Comparison of ENCODE assay signal across 8 cellular contexts in the genomic region with DNA sequence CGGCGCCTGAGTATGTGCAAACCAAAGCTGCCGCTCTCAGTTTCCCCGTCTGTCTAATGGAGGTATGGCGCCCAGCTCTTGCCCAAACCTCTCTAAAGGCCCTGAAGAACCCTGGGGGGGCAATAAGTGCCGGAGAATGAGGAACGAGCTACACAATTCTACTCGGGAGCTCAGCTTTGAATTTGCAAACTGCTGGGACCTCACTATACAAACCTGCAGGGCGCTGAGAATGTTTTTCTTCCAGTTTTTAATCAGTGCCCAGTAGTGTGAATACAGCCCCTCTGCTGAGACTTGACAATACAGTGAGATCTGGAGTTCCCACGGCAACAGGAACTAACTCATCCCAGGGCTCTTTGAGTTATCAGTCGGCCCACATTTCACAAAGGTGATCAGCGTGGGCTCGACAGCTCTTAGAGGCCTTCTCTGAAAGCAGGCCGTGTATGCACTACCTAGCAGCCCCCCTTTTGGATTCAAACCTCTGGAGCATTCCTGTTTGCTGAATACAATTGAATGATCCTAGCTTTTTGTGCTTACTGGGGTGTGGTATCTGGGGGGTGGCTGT. TPM values are rescaled to one million over a fixed set of nuclear protein-coding genes. Genes with fewer than 3 reads are reported as not detected.
DNase-seq lines count a peak whose midpoint lies in the region; ATAC-seq and TF ChIP-seq lines count a peak whose summit lies in the region.

No MANE protein-coding gene starts in this region.

- H3K4me1 ChIP-seq in BE2C (peaks cover 4% of the 10 kb centered on the region; the same call in 1 of the 2 replicates), hepatocyte (ENCODE audit: insufficient read depth) (peaks cover 11% of the 10 kb centered on the region), skeletal muscle satellite cell (ENCODE audit: control insufficient read depth, insufficient read depth, low read length) (peaks cover 28% of the 10 kb centered on the region)

- H3K9me2 ChIP-seq in hepatocyte (replicated peaks; ENCODE audit: insufficient read depth) = no peaks in the 10 kb centered on the region

- H3K9me3 ChIP-seq in BE2C (no peaks in the 10 kb centered on the region), hepatocyte (ENCODE audit: low read depth) (no peaks in the 10 kb centered on the region), skeletal muscle satellite cell (replicated peaks; ENCODE audit: low read length) (no peaks in the 10 kb centered on the region)

- peaks cover 20% of the 10 kb centered on the region for H3K36me3 Mint-ChIP-seq in HFFc6 (ENCODE audit: low read depth)
- H3K36me3 Mint-ChIP-seq in activated CD8-positive, alpha-beta T cell treated with anti-CD3 and anti-CD28 coated beads for 36 hours (ENCODE audit: low read depth) = peaks cover 38% of the 10 kb centered on the region

- no peak overlapping the region for H2AFZ ChIP-seq in hepatocyte

- intact Hi-C loops in activated CD8-positive, alpha-beta T cell treated with anti-CD3 and anti-CD28 coated beads for 36 hours (cut with micrococcal nuclease) = no loop called here

- no peak for ATAC-seq in activated CD8-positive, alpha-beta T cell treated with anti-CD3 and anti-CD28 coated beads for 36 hours
- ATAC-seq in HG02642 (IDR thresholded peaks at IDR 0.05; ENCODE audit: poor library complexity, unreplicated experiment) (no peak), GM19035 (IDR thresholded peaks at IDR 0.05; ENCODE audit: unreplicated experiment) (no peak)

- H3K27me3 Mint-ChIP-seq in HFFc6 (ENCODE audit: insufficient read depth) = no peaks in the 10 kb centered on the region; the same call in 1 of the 2 replicates
- H3K27me3 Mint-ChIP-seq in activated CD8-positive, alpha-beta T cell treated with anti-CD3 and anti-CD28 coated beads for 36 hours = no peaks in the 10 kb centered on the region

- WGBS in hepatocyte (ENCODE audit: low lambda C conversion rate, missing lambda C conversion rate) = 3% methylated on average over 14 of the region's 14 CpGs

- H3K27ac Mint-ChIP-seq in HFFc6 = peak overlapping the region; percentile 97
- peak overlapping the region; percentile 95 for H3K27ac Mint-ChIP-seq in activated CD8-positive, alpha-beta T cell treated with anti-CD3 and anti-CD28 coated beads for 36 hours

- no peak for TF ChIP-seq CTCF in BE2C (IDR thresholded peaks at IDR 0.05; ENCODE audit: low read depth, low read length)
- TF ChIP-seq CTCF in HFFc6 (IDR thresholded peaks at IDR 0.05) = no peak
- no peak for TF ChIP-seq CTCF in activated CD8-positive, alpha-beta T cell treated with anti-CD3 and anti-CD28 coated beads for 36 hours (IDR thresholded peaks at IDR 0.05)
- no peak for TF ChIP-seq CTCF in hepatocyte (IDR thresholded peaks at IDR 0.05; ENCODE audit: poor library complexity)

- H3K27ac ChIP-seq in hepatocyte = peak overlapping the region; percentile 98

- H3K4me3 ChIP-seq in BE2C (ENCODE audit: low read depth, low read length) (peak overlapping the region; percentile 75), hepatocyte (peak overlapping the region; percentile 75), skeletal muscle satellite cell (ENCODE audit: low read length) (peak overlapping the region; percentile 84)

- peaks cover 17% of the 10 kb centered on the region for H3K36me3 ChIP-seq in BE2C
- H3K36me3 ChIP-seq in hepatocyte (replicated peaks; ENCODE audit: insufficient read depth, low read depth) = no peaks in the 10 kb centered on the region
- peaks cover 47% of the 10 kb centered on the region for H3K36me3 ChIP-seq in skeletal muscle satellite cell (ENCODE audit: insufficient read depth, low read length)

- H3K9ac ChIP-seq in skeletal muscle satellite cell (ENCODE audit: low read depth, low read length) = peak overlapping the region; percentile 93

- no peaks in the 10 kb centered on the region for H4K20me1 ChIP-seq in hepatocyte (ENCODE audit: insufficient read depth, poor library complexity, severe bottlenecking)

- H3K4me2 ChIP-seq in hepatocyte (peak overlapping the region; percentile 87), skeletal muscle satellite cell (ENCODE audit: low read length) (peak overlapping the region; percentile 97)

- no peak for DNase-seq in BE2C
- DNase-seq in HFFc6 = no peak
- peak; percentile 25 for DNase-seq in activated CD8-positive, alpha-beta T cell treated with anti-CD3 and anti-CD28 coated beads for 36 hours
- peak; percentile 23 for DNase-seq in hepatocyte (ENCODE audit: low spot score)
- no peak for DNase-seq in ureter (ENCODE audit: low spot score)

- no peaks in the 10 kb centered on the region for H3K9me3 Mint-ChIP-seq in HFFc6
- H3K9me3 Mint-ChIP-seq in activated CD8-positive, alpha-beta T cell treated with anti-CD3 and anti-CD28 coated beads for 36 hours = no peaks in the 10 kb centered on the region

- CTCF ChIA-PET in activated CD8-positive, alpha-beta T cell treated with anti-CD3 and anti-CD28 coated beads for 36 hours (lab: Charles Lee) = interaction anchor here (0.6 to 16.6 kb wide), 4 partner anchors 12 to 167 kb away, joined by 3 to 156 read pairs (median 4); partner anchors contain the start of genes ARMH1, PLK3 and TMEM53

- peaks cover 27% of the 10 kb centered on the region for H3K79me2 ChIP-seq in hepatocyte

- peaks cover 87% of the 10 kb centered on the region for H3K4me1 Mint-ChIP-seq in HFFc6 (ENCODE audit: low read depth)
- peaks cover 38% of the 10 kb centered on the region for H3K4me1 Mint-ChIP-seq in activated CD8-positive, alpha-beta T cell treated with anti-CD3 and anti-CD28 coated beads for 36 hours (ENCODE audit: low read depth)

- H3K4me3 Mint-ChIP-seq in HFFc6 = peak overlapping the region; percentile 90
- H3K4me3 Mint-ChIP-seq in activated CD8-positive, alpha-beta T cell treated with anti-CD3 and anti-CD28 coated beads for 36 hours = peak overlapping the region; percentile 88

- H3K27me3 ChIP-seq in BE2C (no peaks in the 10 kb centered on the region), hepatocyte (no peaks in the 10 kb centered on the region), skeletal muscle satellite cell (ENCODE audit: control insufficient read depth, insufficient read depth, low read length) (no peaks in the 10 kb centered on the region)

- POLR2A ChIA-PET in activated CD8-positive, alpha-beta T cell treated with anti-CD3 and anti-CD28 coated beads for 36 hours (lab: Charles Lee) = interaction anchor here (0.6 to 6.4 kb wide), 21 partner anchors 8 to 951 kb away, joined by 3 to 71 read pairs (median 4); partner anchors contain the start of genes ARMH1, DMAP1, RNU5D-1 and TMEM53

RNA-seq across cellular contexts. Expression of gene TMEM53, which starts 41.7 kb away (rescaled TPM):
- polyA plus RNA-seq in BE2C (2012; ENCODE audit: insufficient read depth, insufficient read length, low read depth) = 1.3 TPM
- total RNA-seq in HFFc6 (2021; fragmentation: NEBNext Ultra II Directional; extraction: Animal tissue kit (Norgen Biotek cat#: 25700)) = 1 to 10 TPM; 3.2 to 5.0 (median 4.4) TPM
- total RNA-seq in activated CD8-positive, alpha-beta T cell treated with anti-CD3 and anti-CD28 coated beads for 36 hours = 1 to 10 TPM; 2.3 to 3.5 TPM
- 6.9 and 11.7 TPM in 2 replicates for total RNA-seq in hepatocyte
- 27.5 and 37.4 TPM in 2 replicates for polyA plus RNA-seq in hepatocyte
- total RNA-seq in skeletal muscle satellite cell (2012; rRNA removed) = 6.6 and 7.1 TPM in 2 replicates
- total RNA-seq in ureter = 20.5 TPM

RNA-seq across cellular contexts. Expression of gene ARMH1, which starts 41.9 kb away (rescaled TPM):
- not detected for polyA plus RNA-seq in BE2C (2012; ENCODE audit: insufficient read depth, insufficient read length, low read depth)
- under 1 TPM in 4 of 6 experiments, not detected in 2; 0.14 to 0.41 (median 0.32) TPM for total RNA-seq in HFFc6 (2021; fragmentation: NEBNext Ultra II Directional; extraction: Animal tissue kit (Norgen Biotek cat#: 25700))
- total RNA-seq in activated CD8-positive, alpha-beta T cell treated with anti-CD3 and anti-CD28 coated beads for 36 hours = 100 to 1,000 TPM; 162 to 165 TPM
- total RNA-seq in hepatocyte = 1.2 and 3.1 TPM in 2 replicates
- polyA plus RNA-seq in hepatocyte = 6.1 and 6.3 TPM in 2 replicates
- 0.22 and 0.51 TPM in 2 replicates for total RNA-seq in skeletal muscle satellite cell (2012; rRNA removed)
- 3.0 TPM for total RNA-seq in ureter

Comparison
In these comparisons a context has a peak if more than half of its experiments do, and no peak if none do; other contexts are left out.
1. DNase-seq: peak in activated CD8-positive, alpha-beta T cell treated with anti-CD3 and anti-CD28 coated beads for 36 hours (single experiment) and hepatocyte (single experiment); none in BE2C (single experiment), HFFc6 (single experiment) and ureter (single experiment).
2. RNA of gene ARMH1, which starts 41.9 kb away (total RNA-seq): 162 to 165 TPM in activated CD8-positive, alpha-beta T cell treated with anti-CD3 and anti-CD28 coated beads for 36 hours; 1.2 to 3.1 TPM in hepatocyte, 3.0 TPM in ureter (single experiment) and 0.14 to 0.41 TPM in HFFc6; every median in the first group is over 10 times any median in the second.
3. Peak in every context shown above with its lines, with median percentiles within 50 percentile points of each other: H3K4me3 ChIP-seq.